In genomic region chr20:36173451-36173933, GRCh38 we compare ENCODE assay signal across 10 cellular contexts. TPM values are rescaled to one million over a fixed set of nuclear protein-coding genes. Genes with fewer than 3 reads are reported as not detected.
DNase-seq lines count a peak whose midpoint lies in the region; ATAC-seq, FAIRE-seq and TF ChIP-seq lines count a peak whose summit lies in the region.
"Had no signal": no experiment of that assay in that cellular context is flagged by ENCODE, and none has a peak within 500 bp of the region (broad histone marks: within the 10 kb centered on the region; RNA-seq: fewer than 3 reads in every experiment).

No MANE protein-coding gene starts in this region.

- TF ChIP-seq RAD21 in Ishikawa (IDR thresholded peaks at IDR 0.05; ENCODE audit: low read depth) = no peak

- POLR2A ChIA-PET in activated CD8-positive, alpha-beta T cell treated with anti-CD3 and anti-CD28 coated beads, Interleukin-2, amount 10 ng/mL, durations not matched to agents 7 days and 5 days (lab: Charles Lee) = no interaction called here

- H3K4me1 ChIP-seq in BE2C = peaks cover 7% of the 10 kb centered on the region
- peaks cover 0 to 16% of the 10 kb centered on the region in 2 donors for H3K4me1 ChIP-seq in kidney (ENCODE audit: control insufficient read depth in 1 of 2, insufficient read depth in 1 of 2, low read depth in 1 of 2, low read length in 2 of 2)

- no peak overlapping the region for H3K9ac ChIP-seq in kidney (ENCODE audit: low read length in 2 of 2)

- no peak overlapping the region for H3K27ac ChIP-seq in kidney (ENCODE audit: low read depth in 2 of 2, low read length in 2 of 2)

- no peaks in the 10 kb centered on the region for H3K36me3 Mint-ChIP-seq in activated CD8-positive, alpha-beta T cell treated with anti-CD3 and anti-CD28 coated beads, Interleukin-2, amount 10 ng/mL, durations not matched to agents 7 days and 5 days (ENCODE audit: low read depth)
- H3K36me3 Mint-ChIP-seq in stimulated activated memory B cell treated with anti-CD40 and anti-IgM and Interleukin-4, amounts not matched to agents 10 μg/mL and 1 μg/mL and 100 μg/mL, for 72 hours = no peaks in the 10 kb centered on the region

- CTCF ChIA-PET in activated CD8-positive, alpha-beta T cell treated with anti-CD3 and anti-CD28 coated beads, Interleukin-2, amount 10 ng/mL, durations not matched to agents 7 days and 5 days (lab: Charles Lee) = no interaction called here

- no peaks in the 10 kb centered on the region for H3K27me3 ChIP-seq in BE2C

- TF ChIP-seq CTCF in BE2C (IDR thresholded peaks at IDR 0.05; ENCODE audit: low read depth, low read length) = no peak
- TF ChIP-seq CTCF in kidney (IDR thresholded peaks at IDR 0.05; ENCODE audit: borderline replicate concordance, extremely low read depth, insufficient read depth) = no peak

- peaks cover 3% of the 10 kb centered on the region for H3K36me3 ChIP-seq in BE2C
- H3K36me3 ChIP-seq in kidney (ENCODE audit: control insufficient read depth in 1 of 2, insufficient read depth in 2 of 2, low read length in 2 of 2) = peaks cover 5 to 22% of the 10 kb centered on the region in 2 donors

- no peak for TF ChIP-seq EP300 in Ishikawa (IDR thresholded peaks at IDR 0.05; ENCODE audit: borderline replicate concordance)

- DNase-seq in BE2C (peak; percentile 67), kidney (peak; percentile 84), NCI-H774 (lab: John Stamatoyannopoulos, UW) (no peak), AG08396 (ENCODE audit: low spot score) (no peak)
- peak; percentile 33 for DNase-seq in activated CD8-positive, alpha-beta T cell treated with anti-CD3 and anti-CD28 coated beads, Interleukin-2, amount 10 ng/mL, durations not matched to agents 7 days and 5 days
- no peak for DNase-seq in central memory CD4-positive, alpha-beta T cell
- DNase-seq: stimulated activated CD8-positive, alpha-beta memory T cell treated with anti-CD3 and anti-CD28 coated beads, Interleukin-4, amount 100 ng/mL, for 48 hours had no signal

- H3K27me3 Mint-ChIP-seq in activated CD8-positive, alpha-beta T cell treated with anti-CD3 and anti-CD28 coated beads, Interleukin-2, amount 10 ng/mL, durations not matched to agents 7 days and 5 days (ENCODE audit: low read depth) = peaks cover 6% of the 10 kb centered on the region
- H3K27me3 Mint-ChIP-seq in stimulated activated memory B cell treated with anti-CD40 and anti-IgM and Interleukin-4, amounts not matched to agents 10 μg/mL and 1 μg/mL and 100 μg/mL, for 72 hours = peaks cover 34% of the 10 kb centered on the region

- FAIRE-seq in kidney (lab: Jason Lieb, UNC) = no peak
- FAIRE-seq: astrocyte had no signal

- no peak overlapping the region for H3K27ac Mint-ChIP-seq in activated CD8-positive, alpha-beta T cell treated with anti-CD3 and anti-CD28 coated beads, Interleukin-2, amount 10 ng/mL, durations not matched to agents 7 days and 5 days
- H3K27ac Mint-ChIP-seq in stimulated activated memory B cell treated with anti-CD40 and anti-IgM and Interleukin-4, amounts not matched to agents 10 μg/mL and 1 μg/mL and 100 μg/mL, for 72 hours = no peak overlapping the region

- no peak overlapping the region for H3K4me3 Mint-ChIP-seq in activated CD8-positive, alpha-beta T cell treated with anti-CD3 and anti-CD28 coated beads, Interleukin-2, amount 10 ng/mL, durations not matched to agents 7 days and 5 days
- no peak overlapping the region for H3K4me3 Mint-ChIP-seq in stimulated activated memory B cell treated with anti-CD40 and anti-IgM and Interleukin-4, amounts not matched to agents 10 μg/mL and 1 μg/mL and 100 μg/mL, for 72 hours

- H3K9me3 ChIP-seq in BE2C (no peaks in the 10 kb centered on the region), kidney (ENCODE audit: control insufficient read depth in 1 of 2, low read length in 2 of 2) (no peaks in the 10 kb centered on the region)

- peaks cover 10% of the 10 kb centered on the region for H3K4me1 Mint-ChIP-seq in activated CD8-positive, alpha-beta T cell treated with anti-CD3 and anti-CD28 coated beads, Interleukin-2, amount 10 ng/mL, durations not matched to agents 7 days and 5 days (ENCODE audit: low read depth)
- peaks cover 9% of the 10 kb centered on the region for H3K4me1 Mint-ChIP-seq in stimulated activated memory B cell treated with anti-CD40 and anti-IgM and Interleukin-4, amounts not matched to agents 10 μg/mL and 1 μg/mL and 100 μg/mL, for 72 hours

- peak; percentile 58 for ATAC-seq in activated CD8-positive, alpha-beta T cell treated with anti-CD3 and anti-CD28 coated beads, Interleukin-2, amount 10 ng/mL, durations not matched to agents 7 days and 5 days
- no peak for ATAC-seq in stimulated activated memory B cell treated with anti-CD40 and anti-IgM and Interleukin-4, amounts not matched to agents 10 μg/mL and 1 μg/mL and 100 μg/mL, for 72 hours

- H3K4me3 ChIP-seq in BE2C (ENCODE audit: low read depth, low read length) (no peak overlapping the region), kidney (ENCODE audit: low read length in 2 of 2) (no peak overlapping the region)

- intact Hi-C loops in kidney (cut with DNase I) = no loop called here

- H3K9me3 Mint-ChIP-seq in activated CD8-positive, alpha-beta T cell treated with anti-CD3 and anti-CD28 coated beads, Interleukin-2, amount 10 ng/mL, durations not matched to agents 7 days and 5 days (ENCODE audit: insufficient read depth) = no peaks in the 10 kb centered on the region
- no peaks in the 10 kb centered on the region for H3K9me3 Mint-ChIP-seq in stimulated activated memory B cell treated with anti-CD40 and anti-IgM and Interleukin-4, amounts not matched to agents 10 μg/mL and 1 μg/mL and 100 μg/mL, for 72 hours

TF ChIP-seq in Ishikawa, 13 proteins besides CTCF, POLR2A, EP300 and RAD21:
- TF ChIP-seq USF1 (IDR thresholded peaks at IDR 0.05) = peak; percentile 77
- no peak for TF ChIP-seq REST (IDR thresholded peaks at IDR 0.05; ENCODE audit: low read depth)

RNA-seq across cellular contexts. Expression of gene EPB41L1, which starts 19.0 kb away (rescaled TPM):
- 16.4 TPM for polyA plus RNA-seq in BE2C (2012; ENCODE audit: insufficient read depth, insufficient read length, low read depth)
- not detected for total RNA-seq in activated CD8-positive, alpha-beta T cell treated with anti-CD3 and anti-CD28 coated beads, Interleukin-2, amount 10 ng/mL, durations not matched to agents 7 days and 5 days
- 230 TPM for total RNA-seq in kidney
- polyA plus RNA-seq in kidney (ENCODE audit: insufficient read depth, low read depth, low replicate concordance) = 53.2 TPM

Comparison
In these comparisons a context has a peak if more than half of its experiments do, and no peak if none do; other contexts are left out.
1. DNase-seq: peak in BE2C (single experiment), activated CD8-positive, alpha-beta T cell treated with anti-CD3 and anti-CD28 coated beads, Interleukin-2, amount 10 ng/mL, durations not matched to agents 7 days and 5 days (single experiment) and kidney (single experiment); none in NCI-H774 (single experiment), AG08396 (single experiment) and central memory CD4-positive, alpha-beta T cell (single experiment).
2. RNA of gene EPB41L1, which starts 19.0 kb away (total RNA-seq): 230 TPM in kidney (single experiment); not detected in activated CD8-positive, alpha-beta T cell treated with anti-CD3 and anti-CD28 coated beads, Interleukin-2, amount 10 ng/mL, durations not matched to agents 7 days and 5 days; every median in the first group is over 100 times any median in the second.